18 cellular contexts compared by ENCODE assay signal in genomic region chr7:25944777-25945176, GRCh38.
A peak's percentile ranks its signal among the peaks of the same experiment; 100 is the strongest.
DNase-seq lines count a peak whose midpoint lies in the region; ATAC-seq and TF ChIP-seq lines count a peak whose summit lies in the region.
"Had no signal": no experiment of that assay in that cellular context is flagged by ENCODE, and none has a peak within 500 bp of the region (broad histone marks: within the 10 kb centered on the region; RNA-seq: fewer than 3 reads in every experiment).

No MANE protein-coding gene starts in this region.

- no peak overlapping the region for H3K18ac ChIP-seq in H9 (ENCODE audit: insufficient read length, low read depth, low read length)

- H3K27me3 ChIP-seq in H9 (ENCODE audit: insufficient read depth, low read length) (no peaks in the 10 kb centered on the region), upper lobe of left lung (no peaks in the 10 kb centered on the region)
- H3K27me3 ChIP-seq: Peyer's patch had no signal

- no peak overlapping the region for H3K4me2 ChIP-seq in H9 (ENCODE audit: insufficient read depth, insufficient read length, low read length)

- CTCF ChIA-PET in RWPE1 (lab: Yijun Ruan, JAX) = interaction anchor here (0.6 kb wide), 2 partner anchors 39 to 1763 kb away, joined by 3 read pairs; no protein-coding TSS in a partner anchor

- H2AFZ ChIP-seq in H9 (ENCODE audit: low read length) = no peak overlapping the region

- TF ChIP-seq EP300 in upper lobe of left lung (IDR thresholded peaks at IDR 0.05) = no peak

- no peak overlapping the region for H3K4ac ChIP-seq in H9 (ENCODE audit: low read depth, low read length)

- H2BK12ac ChIP-seq in H9 (ENCODE audit: insufficient read length, low read depth, low read length) = no peak overlapping the region

- no peak overlapping the region for H3K14ac ChIP-seq in H9 (ENCODE audit: insufficient read depth, low read length)

- H4K20me1 ChIP-seq in H9 (ENCODE audit: control insufficient read depth, insufficient read depth, insufficient read length) = no peaks in the 10 kb centered on the region

- no CpG with 5 or more reads among the region's 3 CpGs for WGBS in H9 (ENCODE audit: extremely low coverage, insufficient read length, low lambda C conversion rate)
- 51 to 57% methylated on average over 3 of the region's 3 CpGs for WGBS in upper lobe of left lung, 2 donors

- no peak overlapping the region for H2BK20ac ChIP-seq in H9 (ENCODE audit: low read depth, low read length, poor library complexity, severe bottlenecking)

- H3K4me3 Mint-ChIP-seq in H9 (no peak overlapping the region), chondrocyte (ENCODE audit: unreplicated experiment) (no peak overlapping the region)
- H3K4me3 Mint-ChIP-seq: HFFc6 had no signal

- no peak overlapping the region for H2BK120ac ChIP-seq in H9 (ENCODE audit: low read depth, low read length, poor library complexity, severe bottlenecking)

- H2BK5ac ChIP-seq in H9 (ENCODE audit: insufficient read length, low read length) = no peak overlapping the region

- no peak overlapping the region for H3K23ac ChIP-seq in H9 (ENCODE audit: insufficient read length, low read depth, low read length)

- TF ChIP-seq CTCF in H9 (conservative IDR thresholded peaks at IDR 0.05) = no peak
- TF ChIP-seq CTCF in RWPE1 (conservative IDR thresholded peaks at IDR 0.05; ENCODE audit: low read depth) = no peak
- no peak for TF ChIP-seq CTCF in upper lobe of left lung (IDR thresholded peaks at IDR 0.05)
- no peak for TF ChIP-seq CTCF in chondrocyte (IDR thresholded peaks at IDR 0.05)

- H3K36me3 Mint-ChIP-seq in H9 (ENCODE audit: insufficient read depth in 1 of 3, low read depth in 3 of 3) (peaks cover 3 to 6% (median 3%) of the 10 kb centered on the region in 3 experiments; a peak in 4 of 7 replicates), chondrocyte (ENCODE audit: low read depth) (no peaks in the 10 kb centered on the region)

- H3K27ac ChIP-seq in H9 (ENCODE audit: insufficient read length, low read depth, low read length) (no peak overlapping the region), RWPE1 (peak overlapping the region; percentile 79), upper lobe of left lung (no peak overlapping the region)
- H3K27ac ChIP-seq: Peyer's patch, SK-N-MC had no signal

- no peak overlapping the region for H3K9ac ChIP-seq in H9 (ENCODE audit: extremely low read depth, insufficient read length, low read length)

- H4K91ac ChIP-seq in H9 (ENCODE audit: insufficient read length, low read depth, low read length) = no peak overlapping the region

- H3K36me3 ChIP-seq in upper lobe of left lung = no peaks in the 10 kb centered on the region
- H3K36me3 ChIP-seq: Peyer's patch had no signal

- H3K56ac ChIP-seq in H9 (ENCODE audit: insufficient read length, low read depth, low read length) = no peak overlapping the region

- peaks cover 12% of the 10 kb centered on the region for H3K27me3 Mint-ChIP-seq in H9 (ENCODE audit: low read depth)
- H3K27me3 Mint-ChIP-seq in chondrocyte (ENCODE audit: low read depth) = peaks cover 11% of the 10 kb centered on the region

- POLR2A ChIA-PET in RWPE1 (lab: Yijun Ruan, JAX; ENCODE audit: low non-redundant PET) = no interaction called here

- H3K23me2 ChIP-seq in H9 (ENCODE audit: insufficient read length, low read depth, low read length, poor library complexity, severe bottlenecking) = peaks cover 2% of the 10 kb centered on the region

- peaks cover 1% of the 10 kb centered on the region; the same call in 1 of the 2 replicates for H3K79me2 ChIP-seq in H9 (ENCODE audit: insufficient read depth, low read length)

- DNase-seq in H9 (peak; percentile 34), RWPE1 (ENCODE audit: low spot score) (no peak), left colon (peak; percentile 62 to 85), upper lobe of left lung (peak in 1 of 2 donors; percentile 58), chondrocyte (ENCODE audit: low spot score) (no peak)
- DNase-seq: ACHN; C1 segment of cervical spinal cord; HFFc6; NCI-H1417; NCI-H187 treated with DMSO at 0.1 percent for 48 hours; NCI-H526 treated with DMSO at 0.1 percent for 48 hours; NK-92 treated with Interleukin-12 subunit alpha and Interleukin-12 subunit beta, amount 100 ng/mL, for 24 hours; Peyer's patch had no signal

- no peak overlapping the region for H2AK5ac ChIP-seq in H9 (ENCODE audit: insufficient read length, low read length)

- ATAC-seq in left colon (peak; percentile 78), upper lobe of left lung (ENCODE audit: low FRiP score in 2 of 2) (peak; percentile 9 to 54), GM19351 (IDR thresholded peaks at IDR 0.05; ENCODE audit: unreplicated experiment) (no peak), HG03457 (IDR thresholded peaks at IDR 0.05; ENCODE audit: unreplicated experiment) (no peak)
- ATAC-seq: HepG2, Right ventricle myocardium inferior had no signal

- H3K9me3 Mint-ChIP-seq in H9 (no peaks in the 10 kb centered on the region; a peak in 1 of 5 replicates), chondrocyte (ENCODE audit: low read depth) (no peaks in the 10 kb centered on the region)
- H3K9me3 Mint-ChIP-seq: HFFc6 had no signal

- no peaks in the 10 kb centered on the region for H3K79me1 ChIP-seq in H9 (ENCODE audit: insufficient read depth, low read depth, low read length, poor library complexity, severe bottlenecking)

- no peak overlapping the region for H2BK15ac ChIP-seq in H9 (ENCODE audit: low read depth, low read length)

- H3K4me1 ChIP-seq in H9 (ENCODE audit: insufficient read depth, low read length) (peaks cover 9% of the 10 kb centered on the region; the same call in 1 of the 2 replicates), upper lobe of left lung (peaks cover 4 to 25% (median 5%) of the 10 kb centered on the region in 4 donors)

- H4K8ac ChIP-seq in H9 (replicated peaks; ENCODE audit: insufficient read length, low read depth, low read length) = no peak overlapping the region

- no peak overlapping the region for H4K5ac ChIP-seq in H9 (ENCODE audit: insufficient read length, low read depth, low read length)

- H3T11ph ChIP-seq in H9 (ENCODE audit: low read length) = no peak overlapping the region

- no peaks in the 10 kb centered on the region for H3K9me3 ChIP-seq in H9 (ENCODE audit: control insufficient read depth, low read depth, low read length)
- H3K9me3 ChIP-seq in upper lobe of left lung = no peaks in the 10 kb centered on the region
- H3K9me3 ChIP-seq: Peyer's patch had no signal

- no peak for TF ChIP-seq POLR2A in upper lobe of left lung (IDR thresholded peaks at IDR 0.05)

- no peak overlapping the region for H3K4me3 ChIP-seq in upper lobe of left lung
- H3K4me3 ChIP-seq: Peyer's patch, SK-N-MC had no signal

- intact Hi-C loops in left colon (cut with DNase I, micrococcal nuclease) = no loop called here

- H3K4me1 Mint-ChIP-seq in H9 (peaks cover 41 to 42% of the 10 kb centered on the region in 2 experiments), chondrocyte (ENCODE audit: low read depth) (peaks cover 11% of the 10 kb centered on the region)

- H3K27ac Mint-ChIP-seq in H9 (no peak overlapping the region), chondrocyte (ENCODE audit: unreplicated experiment) (no peak overlapping the region)
- H3K27ac Mint-ChIP-seq: HFFc6 had no signal

Comparison
In these comparisons a context has a peak if more than half of its experiments do, and no peak if none do; other contexts are left out.
1. DNase-seq: peak in H9 (single experiment) and left colon (2 of 2); none in RWPE1 (single experiment) and chondrocyte (single experiment).
2. ATAC-seq: peak in left colon (single experiment) and upper lobe of left lung (2 of 2); none in GM19351 (single experiment) and HG03457 (single experiment).